9 cellular contexts compared by ENCODE assay signal in genomic region chr10:80466724-80467326, GRCh38. TPM values are rescaled to one million over a fixed set of nuclear protein-coding genes. Genes with fewer than 3 reads are reported as not detected.
DNase-seq lines count a peak whose midpoint lies in the region; TF ChIP-seq lines count a peak whose summit lies in the region.
"Had no signal": no experiment of that assay in that cellular context is flagged by ENCODE, and none has a peak within 500 bp of the region (broad histone marks: within the 10 kb centered on the region; RNA-seq: fewer than 3 reads in every experiment).

No MANE protein-coding gene starts in this region.

- H3K4me3 ChIP-seq in BLaER1: peak overlapping the region; percentile 61; the same call in 1 of the 2 replicates
- H3K4me3 ChIP-seq in PC-9: peak overlapping the region; percentile 30; the same call in 1 of the 2 replicates
- H3K4me3 ChIP-seq in dorsolateral prefrontal cortex: peak overlapping the region in 4 of 59 donors; percentile 5 to 24 (median 20)
- H3K4me3 ChIP-seq in neutrophil (ENCODE audit: low read depth in 1 of 2, low read length in 1 of 2): no peak overlapping the region

- H3K4me1 ChIP-seq in BLaER1: peaks cover 98% of the 10 kb centered on the region
- peaks cover 100% of the 10 kb centered on the region for H3K4me1 ChIP-seq in PC-9 (replicated peaks; ENCODE audit: insufficient read depth)
- peaks cover 81 to 87% of the 10 kb centered on the region in 2 experiments for H3K4me1 ChIP-seq in neutrophil (ENCODE audit: control insufficient read depth in 1 of 2, insufficient read depth in 1 of 2, low read depth in 1 of 2, low read length in 1 of 2)

- H2AFZ ChIP-seq in PC-9: no peak overlapping the region

- no peak for TF ChIP-seq CTCF in PC-9 (conservative IDR thresholded peaks at IDR 0.05)
- no peak for TF ChIP-seq CTCF in dorsolateral prefrontal cortex (IDR thresholded peaks at IDR 0.05 in 54 of 56, conservative IDR thresholded peaks at IDR 0.05 in 2 of 56; ENCODE audit: low read depth in 1 of 56, partially characterized antibody in 56 of 56)
- TF ChIP-seq CTCF in neutrophil (IDR thresholded peaks at IDR 0.05): no peak

- peaks cover 98% of the 10 kb centered on the region for H3K79me2 ChIP-seq in PC-9 (ENCODE audit: low read depth)

- H3K36me3 ChIP-seq in BLaER1: peaks cover 35% of the 10 kb centered on the region
- peaks cover 45% of the 10 kb centered on the region for H3K36me3 ChIP-seq in PC-9 (ENCODE audit: low read depth)
- peaks cover 35% of the 10 kb centered on the region for H3K36me3 ChIP-seq in neutrophil

- H3K9me3 ChIP-seq in BLaER1 (no peaks in the 10 kb centered on the region), PC-9 (ENCODE audit: insufficient read depth, low read depth) (no peaks in the 10 kb centered on the region), neutrophil (no peaks in the 10 kb centered on the region)

- CTCF ChIA-PET in PC-9 (lab: Charles Lee): no interaction called here

- intact Hi-C loops in PC-9 (cut with micrococcal nuclease; ENCODE audit: unreplicated experiment): loop anchor here (10.0 kb wide), 1 partner anchor 262 kb away; the partner anchor contains the start of gene ANXA11
- intact Hi-C loops in dorsolateral prefrontal cortex (cut with DNase I): no loop called here

- no peaks in the 10 kb centered on the region for H3K9me2 ChIP-seq in PC-9 (ENCODE audit: insufficient read depth)

- H3F3A ChIP-seq in PC-9 (ENCODE audit: insufficient read depth, low read depth): peaks cover 58% of the 10 kb centered on the region

- H3K9ac ChIP-seq in BLaER1: peak overlapping the region; percentile 87

- H3K27me3 ChIP-seq in BLaER1 (no peaks in the 10 kb centered on the region), PC-9 (ENCODE audit: insufficient read depth, low read depth) (no peaks in the 10 kb centered on the region), dorsolateral prefrontal cortex (no peaks in the 10 kb centered on the region), neutrophil (no peaks in the 10 kb centered on the region)

- H3K27ac ChIP-seq in BLaER1 (peak overlapping the region; percentile 96), PC-9 (peak overlapping the region; percentile 91), dorsolateral prefrontal cortex (peak overlapping the region; percentile 56 to 99 (median 96)), neutrophil (peak overlapping the region; percentile 82)

- POLR2A ChIA-PET in PC-9 (lab: Charles Lee; ENCODE audit: unreplicated experiment): interaction anchor here (0.6 kb wide), 1 partner anchor 33 kb away, joined by 4 read pairs; no protein-coding TSS in a partner anchor

- H4K20me1 ChIP-seq in BLaER1: peaks cover 36% of the 10 kb centered on the region
- H4K20me1 ChIP-seq in PC-9 (ENCODE audit: insufficient read depth): peaks cover 43% of the 10 kb centered on the region

- BruUV-seq in PC-9 (replicated peaks; lab: Mats Ljungman, UMichigan): no TSS peak

- DNase-seq in PC-9 (no peak), dorsolateral prefrontal cortex (no peak), Ammon's horn (ENCODE audit: low spot score) (no peak), NCI-H2196 treated with DMSO at 0.1 percent for 48 hours (lab: John Stamatoyannopoulos, UW; ENCODE audit: unreplicated experiment) (no peak), ureter (ENCODE audit: low spot score) (no peak)
- no peak for DNase-seq in NK-92 treated with Interleukin-12 subunit alpha and Interleukin-12 subunit beta, amount 100 ng/mL, for 24 hours (lab: John Stamatoyannopoulos, UW)
- DNase-seq: NCI-H1436 treated with DMSO at 0.1 percent for 48 hours had no signal

- peak overlapping the region; percentile 96 for H3K4me2 ChIP-seq in BLaER1
- H3K4me2 ChIP-seq in PC-9: peak overlapping the region; percentile 95

RNA-seq across cellular contexts. Expression of gene TSPAN14, which starts 12.7 kb away (rescaled TPM):
- total RNA-seq in PC-9 (2021) (114 and 135 TPM in 2 replicates), dorsolateral prefrontal cortex (10 to 100 TPM; 40.9 to 83.1 (median 60.2) TPM), ureter (177 TPM)

RNA-seq across cellular contexts. Expression of gene PRXL2A, which starts 58.5 kb away (rescaled TPM):
- total RNA-seq in PC-9 (2021) (88.7 and 105 TPM in 2 replicates), dorsolateral prefrontal cortex (100 to 1,000 TPM in 119 of 120 experiments, 10 to 100 TPM in 1; 98.4 to 283 (median 185) TPM), ureter (118 TPM)

Comparison
In these comparisons a context has a peak if more than half of its experiments do, and no peak if none do; other contexts are left out.
1. H3K4me3 ChIP-seq: peak in BLaER1 (single experiment) and PC-9 (single experiment); none in neutrophil (0 of 2).
2. Peak in every context shown above with its lines, with median percentiles within 50 percentile points of each other: H3K27ac ChIP-seq.